ENCODE assay signal across 38 cellular contexts in genomic region chr3:152905631-152906030, GRCh38.
"Had no signal": no experiment of that assay in that cellular context is flagged by ENCODE, and none has a peak within 500 bp of the region (broad histone marks: within the 10 kb centered on the region; RNA-seq: fewer than 3 reads in every experiment).

No MANE protein-coding gene starts in this region.

- H3K27ac ChIP-seq: ascending aorta, cardiac muscle cell, VCaP had no signal

- H3K9me3 Mint-ChIP-seq: activated B cell treated with CpG ODN at 0.5 μM for 24 hours; activated CD4-positive, alpha-beta memory T cell treated with anti-CD3 and anti-CD28 coated beads for 36 hours; activated CD4-positive, alpha-beta T cell treated with anti-CD3 and anti-CD28 coated beads, Interleukin-2, amount 10 ng/mL, durations not matched to agents 24 days and 14 days; activated naive CD4-positive, alpha-beta T cell treated with anti-CD3 and anti-CD28 coated beads, Interleukin-2, amount 10 ng/mL, durations not matched to agents 7 days and 5 days; activated naive CD8-positive, alpha-beta T cell treated with anti-CD3 and anti-CD28 coated beads, Interleukin-2, amount 10 ng/mL, durations not matched to agents 7 days and 5 days; activated T-cell treated with anti-CD3 and anti-CD28 coated beads, Interleukin-2, amount 50 U/mL, for 72 hours; activated T-helper 1 cell treated with anti-CD3 and anti-CD28 coated beads, Interleukin-12 subunit alpha, Interleukin-12 subunit beta, Interleukin-2, Interleukin-4 antibody, amounts not matched to agents 30 ng/mL and 10 ng/mL and 1 ng/mL, durations not matched to agents 14 hours and 24 hours and 36 hours; activated T-helper 17 cell treated with anti-CD3 and anti-CD28 coated beads, Interleukin-2, amount 50 U/mL, for 72 hours; T-helper 1 cell treated with Interleukin-12 subunit alpha and Interleukin-12 subunit beta and Interleukin-4 antibody, amounts not matched to agents 30 μg/mL and 1 μg/mL, for 36 hours; T-helper 2 cell treated with Interferon-gamma antibody and Interleukin-4, amounts not matched to agents 5 μg/mL and 100 μg/mL, for 36 hours had no signal

- H3K27me3 ChIP-seq: ascending aorta, cardiac muscle cell had no signal

- H3K27me3 Mint-ChIP-seq: activated B cell treated with CpG ODN at 0.5 μM for 24 hours; activated CD4-positive, alpha-beta memory T cell treated with anti-CD3 and anti-CD28 coated beads for 36 hours; activated CD4-positive, alpha-beta T cell treated with anti-CD3 and anti-CD28 coated beads, Interleukin-2, amount 10 ng/mL, durations not matched to agents 24 days and 14 days; activated CD8-positive, alpha-beta T cell treated with anti-CD3 and anti-CD28 coated beads for 36 hours; activated naive CD8-positive, alpha-beta T cell; activated naive CD8-positive, alpha-beta T cell treated with anti-CD3 and anti-CD28 coated beads, Interleukin-2, amount 10 ng/mL, durations not matched to agents 7 days and 5 days; activated naive CD8-positive, alpha-beta T cell treated with anti-CD3 and anti-CD28 coated beads, Interleukin-2, amount 50 U/mL, for 24 hours; activated T-helper 17 cell treated with anti-CD3 and anti-CD28 coated beads, Interleukin-2, amount 50 U/mL, for 72 hours; brain; central memory CD8-positive, alpha-beta T cell had no signal

- H3K4me3 ChIP-seq: ascending aorta, cardiac muscle cell had no signal

- H3K36me3 Mint-ChIP-seq: activated CD4-positive, alpha-beta memory T cell treated with anti-CD3 and anti-CD28 coated beads for 36 hours; activated naive CD4-positive, alpha-beta T cell treated with anti-CD3 and anti-CD28 coated beads, Interleukin-2, amount 10 ng/mL, durations not matched to agents 7 days and 5 days; activated naive CD4-positive, alpha-beta T cell treated with anti-CD3 and anti-CD28 coated beads, Interleukin-2, amount 50 U/mL, for 24 hours; activated naive CD8-positive, alpha-beta T cell; activated naive CD8-positive, alpha-beta T cell treated with anti-CD3 and anti-CD28 coated beads, Interleukin-2, amount 10 ng/mL, durations not matched to agents 7 days and 5 days; brain had no signal

- H3K36me3 ChIP-seq: ascending aorta, cardiac muscle cell had no signal

- H3K9me3 ChIP-seq: ascending aorta had no signal

- H3K4me3 Mint-ChIP-seq: activated B cell treated with CpG ODN at 0.5 μM for 24 hours; activated CD4-positive, alpha-beta memory T cell treated with anti-CD3 and anti-CD28 coated beads for 36 hours; activated CD4-positive, alpha-beta T cell treated with anti-CD3 and anti-CD28 coated beads, Interleukin-2, amount 10 ng/mL, durations not matched to agents 24 days and 14 days; activated CD8-positive, alpha-beta T cell treated with anti-CD3 and anti-CD28 coated beads for 36 hours; activated naive CD4-positive, alpha-beta T cell treated with anti-CD3 and anti-CD28 coated beads, Interleukin-2, amount 10 ng/mL, durations not matched to agents 7 days and 5 days; activated naive CD4-positive, alpha-beta T cell treated with anti-CD3 and anti-CD28 coated beads, Interleukin-2, amount 50 U/mL, for 24 hours; activated naive CD8-positive, alpha-beta T cell; activated naive CD8-positive, alpha-beta T cell treated with anti-CD3 and anti-CD28 coated beads, Interleukin-2, amount 10 ng/mL, durations not matched to agents 7 days and 5 days; activated naive CD8-positive, alpha-beta T cell treated with anti-CD3 and anti-CD28 coated beads, Interleukin-2, amount 50 U/mL, for 24 hours; activated T-cell treated with anti-CD3 and anti-CD28 coated beads, Interleukin-2, amount 50 U/mL, for 4 hours; activated T-cell treated with anti-CD3 and anti-CD28 coated beads, Interleukin-2, amount 50 U/mL, for 72 hours; activated T-helper 1 cell treated with anti-CD3 and anti-CD28 coated beads, Interleukin-12 subunit alpha, Interleukin-12 subunit beta, Interleukin-2, Interleukin-4 antibody, amounts not matched to agents 30 ng/mL and 10 ng/mL and 1 ng/mL, durations not matched to agents 14 hours and 24 hours and 36 hours; activated T-helper 17 cell treated with anti-CD3 and anti-CD28 coated beads, Interleukin-2, amount 50 U/mL, for 72 hours; brain; central memory CD8-positive, alpha-beta T cell; T-helper 1 cell treated with Interleukin-12 subunit alpha and Interleukin-12 subunit beta and Interleukin-4 antibody, amounts not matched to agents 30 μg/mL and 1 μg/mL, for 36 hours; T-helper 2 cell treated with Interferon-gamma antibody and Interleukin-4, amounts not matched to agents 5 μg/mL and 100 μg/mL, for 36 hours had no signal

- FAIRE-seq: bronchial epithelial cell, TTC549 had no signal

- DNase-seq: activated B cell treated with CpG ODN at 0.5 μM for 24 hours; activated CD4-positive, alpha-beta memory T cell treated with anti-CD3 and anti-CD28 coated beads for 36 hours; activated CD4-positive, alpha-beta T cell treated with anti-CD3 and anti-CD28 coated beads for 4 hours; activated CD4-positive, alpha-beta T cell treated with anti-CD3 and anti-CD28 coated beads, Interleukin-2, amount 10 ng/mL, durations not matched to agents 24 days and 14 days; activated CD4-positive, alpha-beta T cell treated with anti-CD3 and anti-CD28 coated beads, Interleukin-2, amount 50 U/mL, for 1 hour; activated CD4-positive, alpha-beta T cell treated with anti-CD3 and anti-CD28 coated beads, Interleukin-2, amount 50 U/mL, for 4 hours; activated CD4-positive, CD25-positive, alpha-beta regulatory T cell treated with anti-CD3 and anti-CD28 coated beads, Interleukin-2, amount 50 U/mL, for 72 hours; activated CD8-positive, alpha-beta memory T cell treated with anti-CD3 and anti-CD28 coated beads, Interleukin-2, amount 50 U/mL, for 4 hours; activated CD8-positive, alpha-beta T cell treated with anti-CD3 and anti-CD28 coated beads for 36 hours; activated gamma-delta T cell; activated naive CD4-positive, alpha-beta T cell treated with anti-CD3 and anti-CD28 coated beads, Interleukin-2, amount 10 ng/mL, durations not matched to agents 7 days and 5 days; activated naive CD4-positive, alpha-beta T cell treated with Interleukin-2 at 50 U/mL for 16 hours; activated naive CD8-positive, alpha-beta T cell treated with anti-CD3 and anti-CD28 coated beads, Interleukin-2, amount 10 ng/mL, durations not matched to agents 7 days and 5 days; activated naive CD8-positive, alpha-beta T cell treated with anti-CD3 and anti-CD28 coated beads, Interleukin-2, amount 50 U/mL, for 24 hours; activated T-cell treated with anti-CD3 and anti-CD28 coated beads for 4 hours; activated T-cell treated with anti-CD3 and anti-CD28 coated beads, Interleukin-2, amount 50 U/mL, for 1 hour; activated T-cell treated with anti-CD3 and anti-CD28 coated beads, Interleukin-2, amount 50 U/mL, for 4 hours; activated T-cell treated with anti-CD3 and anti-CD28 coated beads, Interleukin-2, amount 50 U/mL, for 72 hours; amygdala; anterior cingulate cortex; caudate nucleus; cerebellar nuclear complex; T-helper 1 cell; T-helper 2 cell; T-helper 9 cell had no signal

- H3K27ac Mint-ChIP-seq: activated B cell treated with CpG ODN at 0.5 μM for 24 hours; activated CD4-positive, alpha-beta memory T cell treated with anti-CD3 and anti-CD28 coated beads for 36 hours; activated CD4-positive, alpha-beta T cell treated with anti-CD3 and anti-CD28 coated beads, Interleukin-2, amount 10 ng/mL, durations not matched to agents 24 days and 14 days; activated CD8-positive, alpha-beta T cell treated with anti-CD3 and anti-CD28 coated beads for 36 hours; activated naive CD4-positive, alpha-beta T cell treated with anti-CD3 and anti-CD28 coated beads, Interleukin-2, amount 10 ng/mL, durations not matched to agents 7 days and 5 days; activated naive CD4-positive, alpha-beta T cell treated with anti-CD3 and anti-CD28 coated beads, Interleukin-2, amount 50 U/mL, for 24 hours; activated naive CD8-positive, alpha-beta T cell; activated naive CD8-positive, alpha-beta T cell treated with anti-CD3 and anti-CD28 coated beads, Interleukin-2, amount 10 ng/mL, durations not matched to agents 7 days and 5 days; activated naive CD8-positive, alpha-beta T cell treated with anti-CD3 and anti-CD28 coated beads, Interleukin-2, amount 50 U/mL, for 24 hours; activated T-cell treated with anti-CD3 and anti-CD28 coated beads, Interleukin-2, amount 50 U/mL, for 72 hours; activated T-helper 1 cell treated with anti-CD3 and anti-CD28 coated beads, Interleukin-12 subunit alpha, Interleukin-12 subunit beta, Interleukin-2, Interleukin-4 antibody, amounts not matched to agents 30 ng/mL and 10 ng/mL and 1 ng/mL, durations not matched to agents 14 hours and 24 hours and 36 hours; activated T-helper 17 cell treated with anti-CD3 and anti-CD28 coated beads, Interleukin-2, amount 50 U/mL, for 72 hours; brain; T-helper 1 cell treated with Interleukin-12 subunit alpha and Interleukin-12 subunit beta and Interleukin-4 antibody, amounts not matched to agents 30 μg/mL and 1 μg/mL, for 36 hours; T-helper 2 cell treated with Interferon-gamma antibody and Interleukin-4, amounts not matched to agents 5 μg/mL and 100 μg/mL, for 36 hours had no signal

- ATAC-seq: activated CD8-positive, alpha-beta T cell treated with anti-CD3 and anti-CD28 coated beads for 36 hours; activated naive CD8-positive, alpha-beta T cell treated with anti-CD3 and anti-CD28 coated beads, Interleukin-2, amount 50 U/mL, for 24 hours; activated T-cell treated with anti-CD3 and anti-CD28 coated beads, Interleukin-2, amount 50 U/mL, for 4 hours; activated T-cell treated with anti-CD3 and anti-CD28 coated beads, Interleukin-2, amount 50 U/mL, for 72 hours; activated T-helper 17 cell treated with anti-CD3 and anti-CD28 coated beads, Interleukin-2, amount 50 U/mL, for 72 hours had no signal

- H3K4me1 Mint-ChIP-seq: activated B cell treated with CpG ODN at 0.5 μM for 24 hours; activated CD4-positive, alpha-beta T cell treated with anti-CD3 and anti-CD28 coated beads, Interleukin-2, amount 10 ng/mL, durations not matched to agents 24 days and 14 days; activated naive CD4-positive, alpha-beta T cell treated with anti-CD3 and anti-CD28 coated beads, Interleukin-2, amount 10 ng/mL, durations not matched to agents 7 days and 5 days; activated naive CD4-positive, alpha-beta T cell treated with anti-CD3 and anti-CD28 coated beads, Interleukin-2, amount 50 U/mL, for 24 hours; activated naive CD8-positive, alpha-beta T cell treated with anti-CD3 and anti-CD28 coated beads, Interleukin-2, amount 10 ng/mL, durations not matched to agents 7 days and 5 days; activated naive CD8-positive, alpha-beta T cell treated with anti-CD3 and anti-CD28 coated beads, Interleukin-2, amount 50 U/mL, for 24 hours; activated T-helper 17 cell treated with anti-CD3 and anti-CD28 coated beads, Interleukin-2, amount 50 U/mL, for 72 hours; central memory CD8-positive, alpha-beta T cell had no signal
